Comparison of ENCODE assay signal across 18 cellular contexts in genomic region chr2:61585383-61585782, GRCh38. TPM values are rescaled to one million over a fixed set of nuclear protein-coding genes. Genes with fewer than 3 reads are reported as not detected.
DNase-seq lines count a peak whose midpoint lies in the region; ATAC-seq and TF ChIP-seq lines count a peak whose summit lies in the region.
"Had no signal": no experiment of that assay in that cellular context is flagged by ENCODE, and none has a peak within 500 bp of the region (broad histone marks: within the 10 kb centered on the region; RNA-seq: fewer than 3 reads in every experiment).

No MANE protein-coding gene starts in this region.

- H3K79me2 ChIP-seq in H9 (ENCODE audit: insufficient read depth, low read length), result no peaks in the 10 kb centered on the region

- H3K27ac Mint-ChIP-seq in H9, result peak overlapping the region; percentile 46 to 88 (median 84); a peak in 5 of 7 replicates
- H3K27ac Mint-ChIP-seq: immature natural killer cell; T-helper 1 cell treated with Interleukin-12 subunit alpha and Interleukin-12 subunit beta and Interleukin-4 antibody, amounts not matched to agents 30 μg/mL and 1 μg/mL, for 36 hours had no signal

- no peak overlapping the region for H2BK12ac ChIP-seq in H9 (ENCODE audit: insufficient read length, low read depth, low read length)
- no peak overlapping the region for H2BK12ac ChIP-seq in neuronal stem cell (ENCODE audit: low read length)

- DNase-seq in GM10266 (ENCODE audit: extremely low spot score), result peak; percentile 48
- DNase-seq in H9, result no peak
- DNase-seq in dermis blood vessel endothelial cell, result peak; percentile 84
- peak; percentile 27 for DNase-seq in neuronal stem cell (ENCODE audit: low spot score)
- no peak for DNase-seq in C1 segment of cervical spinal cord (lab: John Stamatoyannopoulos, UW)
- DNase-seq in DMS114 treated with DMSO at 0.1 percent for 48 hours (lab: John Stamatoyannopoulos, UW; ENCODE audit: unreplicated experiment), result no peak
- DNase-seq: activated CD8-positive, alpha-beta memory T cell treated with anti-CD3 and anti-CD28 coated beads, Interleukin-2, amount 50 U/mL, for 48 hours; activated gamma-delta T cell; COR-L47; effector memory CD4-positive, alpha-beta T cell; immature natural killer cell; NCI-H1105 treated with DMSO at 0.1 percent for 48 hours; NCI-H526 treated with DMSO at 0.1 percent for 48 hours; right lobe of liver; stimulated activated naive CD4-positive, alpha-beta T cell treated with Interleukin-2 at 50 U/mL for 16 hours; thyroid gland had no signal

- no peaks in the 10 kb centered on the region for H4K20me1 ChIP-seq in H9 (ENCODE audit: control insufficient read depth, insufficient read depth, insufficient read length)

- H3K9me3 Mint-ChIP-seq in H9, result no peaks in the 10 kb centered on the region
- H3K9me3 Mint-ChIP-seq: immature natural killer cell; T-helper 1 cell treated with Interleukin-12 subunit alpha and Interleukin-12 subunit beta and Interleukin-4 antibody, amounts not matched to agents 30 μg/mL and 1 μg/mL, for 36 hours had no signal

- no peak overlapping the region for H3K27ac ChIP-seq in H9 (ENCODE audit: insufficient read length, low read depth, low read length)
- no peak overlapping the region for H3K27ac ChIP-seq in neuronal stem cell (replicated peaks; ENCODE audit: low read length)
- H3K27ac ChIP-seq: right lobe of liver, thyroid gland had no signal

- H3K79me1 ChIP-seq in H9 (ENCODE audit: insufficient read depth, low read depth, low read length, poor library complexity, severe bottlenecking) (no peaks in the 10 kb centered on the region), neuronal stem cell (ENCODE audit: low read depth, low read length) (no peaks in the 10 kb centered on the region)

- H3K4me3 Mint-ChIP-seq in H9, result no peak overlapping the region
- H3K4me3 Mint-ChIP-seq: immature natural killer cell; T-helper 1 cell treated with Interleukin-12 subunit alpha and Interleukin-12 subunit beta and Interleukin-4 antibody, amounts not matched to agents 30 μg/mL and 1 μg/mL, for 36 hours had no signal

- no peak overlapping the region for H4K8ac ChIP-seq in H9 (replicated peaks; ENCODE audit: insufficient read length, low read depth, low read length)
- no peak overlapping the region for H4K8ac ChIP-seq in neuronal stem cell (ENCODE audit: low read depth, low read length)

- no peaks in the 10 kb centered on the region for H3K23me2 ChIP-seq in H9 (ENCODE audit: insufficient read length, low read depth, low read length, poor library complexity, severe bottlenecking)

- no peak overlapping the region for H3K56ac ChIP-seq in H9 (ENCODE audit: insufficient read length, low read depth, low read length)

- H2BK5ac ChIP-seq in H9 (ENCODE audit: insufficient read length, low read length) (no peak overlapping the region), neuronal stem cell (ENCODE audit: low read length) (no peak overlapping the region)

- no peak overlapping the region for H3K4me3 ChIP-seq in neuronal stem cell (ENCODE audit: low read length in 2 of 2)
- H3K4me3 ChIP-seq: right lobe of liver, thyroid gland had no signal

- no peaks in the 10 kb centered on the region for H3K27me3 Mint-ChIP-seq in H9 (ENCODE audit: low read depth)

- no peak overlapping the region for H3K14ac ChIP-seq in H9 (ENCODE audit: insufficient read depth, low read length)
- no peak overlapping the region for H3K14ac ChIP-seq in neuronal stem cell (ENCODE audit: low read length)

- no peak overlapping the region for H2AFZ ChIP-seq in H9 (ENCODE audit: low read length)
- H2AFZ ChIP-seq in neuronal stem cell (ENCODE audit: low read length), result peak overlapping the region; percentile 87

- no peak overlapping the region for H3K4me2 ChIP-seq in H9 (ENCODE audit: insufficient read depth, insufficient read length, low read length)
- H3K4me2 ChIP-seq in neuronal stem cell (ENCODE audit: insufficient read depth, low read length, poor library complexity, severe bottlenecking), result no peak overlapping the region

- TF ChIP-seq CTCF in GM10266 (IDR thresholded peaks at IDR 0.05; ENCODE audit: control insufficient read depth, insufficient read depth, low read depth, missing control alignments), result no peak
- TF ChIP-seq CTCF in H9 (conservative IDR thresholded peaks at IDR 0.05), result no peak

- H3T11ph ChIP-seq in H9 (ENCODE audit: low read length), result no peak overlapping the region

- H3K4me1 Mint-ChIP-seq in H9, result peaks cover 18 to 24% of the 10 kb centered on the region in 2 experiments
- H3K4me1 Mint-ChIP-seq: immature natural killer cell had no signal

- H3K4me1 ChIP-seq in H9 (ENCODE audit: insufficient read depth, low read length), result peaks cover 2% of the 10 kb centered on the region; the same call in 1 of the 2 replicates
- H3K4me1 ChIP-seq in neuronal stem cell (ENCODE audit: control insufficient read depth in 2 of 2, insufficient read depth in 1 of 2, low read depth in 1 of 2, low read length in 2 of 2), result peaks cover 2 to 3% of the 10 kb centered on the region in 2 donors
- H3K4me1 ChIP-seq: right lobe of liver had no signal

- no CpG with 5 or more reads among the region's 3 CpGs for WGBS in H9 (ENCODE audit: extremely low coverage, insufficient read length, low lambda C conversion rate)
- no CpG with 5 or more reads among the region's 3 CpGs for whole genome bisulfite sequencing in neuronal stem cell (ENCODE audit: extremely low coverage in 2 of 2, insufficient read length in 2 of 2, insufficient replicate concordance in 1 of 2), 2 donors

- H2AK5ac ChIP-seq in H9 (ENCODE audit: insufficient read length, low read length) (no peak overlapping the region), neuronal stem cell (ENCODE audit: low read depth, low read length) (no peak overlapping the region)

- H3K23ac ChIP-seq in H9 (ENCODE audit: insufficient read length, low read depth, low read length) (no peak overlapping the region), neuronal stem cell (ENCODE audit: low read depth, low read length, poor library complexity) (no peak overlapping the region)

- H3K36me3 Mint-ChIP-seq in H9 (ENCODE audit: insufficient read depth in 1 of 3, low read depth in 3 of 3), result no peaks in the 10 kb centered on the region; a peak in 1 of 7 replicates
- H3K36me3 Mint-ChIP-seq: immature natural killer cell had no signal

- no peak overlapping the region for H3K4ac ChIP-seq in H9 (ENCODE audit: low read depth, low read length)
- no peak overlapping the region for H3K4ac ChIP-seq in neuronal stem cell (ENCODE audit: low read length)

- H3K36me3 ChIP-seq in neuronal stem cell (replicated peaks in 1 of 2; ENCODE audit: control insufficient read depth in 2 of 2, insufficient read depth in 2 of 2, low read length in 2 of 2), result no peaks in the 10 kb centered on the region
- H3K36me3 ChIP-seq: right lobe of liver, thyroid gland had no signal

- H2BK20ac ChIP-seq in H9 (ENCODE audit: low read depth, low read length, poor library complexity, severe bottlenecking), result no peak overlapping the region

- no peak overlapping the region for H4K91ac ChIP-seq in H9 (ENCODE audit: insufficient read length, low read depth, low read length)
- no peak overlapping the region for H4K91ac ChIP-seq in neuronal stem cell (ENCODE audit: low read depth, low read length, poor library complexity)

- no peak overlapping the region for H3K18ac ChIP-seq in H9 (ENCODE audit: insufficient read length, low read depth, low read length)
- H3K18ac ChIP-seq in neuronal stem cell (ENCODE audit: low read length), result no peak overlapping the region

- no peak overlapping the region for H2BK15ac ChIP-seq in H9 (ENCODE audit: low read depth, low read length)
- H2BK15ac ChIP-seq in neuronal stem cell (ENCODE audit: low read length), result no peak overlapping the region

- H3K9me3 ChIP-seq in H9 (ENCODE audit: control insufficient read depth, low read depth, low read length) (no peaks in the 10 kb centered on the region), neuronal stem cell (replicated peaks in 1 of 2; ENCODE audit: control insufficient read depth in 2 of 2, insufficient read depth in 1 of 2, low read depth in 1 of 2, low read length in 2 of 2) (no peaks in the 10 kb centered on the region)
- H3K9me3 ChIP-seq: right lobe of liver, thyroid gland had no signal

- H3K27me3 ChIP-seq in H9 (ENCODE audit: insufficient read depth, low read length) (no peaks in the 10 kb centered on the region), neuronal stem cell (ENCODE audit: control insufficient read depth in 3 of 3, insufficient read depth in 3 of 3, low read depth in 1 of 3, low read length in 3 of 3) (no peaks in the 10 kb centered on the region)
- H3K27me3 ChIP-seq: right lobe of liver, thyroid gland had no signal

- H2BK120ac ChIP-seq in H9 (ENCODE audit: low read depth, low read length, poor library complexity, severe bottlenecking) (no peak overlapping the region), neuronal stem cell (ENCODE audit: low read depth, low read length) (no peak overlapping the region)

- no peak overlapping the region for H4K5ac ChIP-seq in H9 (ENCODE audit: insufficient read length, low read depth, low read length)

- H3K9ac ChIP-seq in H9 (ENCODE audit: extremely low read depth, insufficient read length, low read length) (no peak overlapping the region), neuronal stem cell (ENCODE audit: low read depth, low read length, poor library complexity) (no peak overlapping the region)

- no peak for ATAC-seq in GM21825 (IDR thresholded peaks at IDR 0.05; ENCODE audit: unreplicated experiment)

RNA-seq across cellular contexts. Expression of gene XPO1, which starts 47.2 kb away (rescaled TPM):
- 318 and 320 TPM in 2 replicates for total RNA-seq in H9 (2021)
- total RNA-seq in dermis blood vessel endothelial cell, result 186 and 254 TPM in 2 replicates
- 114 TPM for polyA plus RNA-seq in neuronal stem cell (2013, experiment 1 of 2)
- 118 TPM for polyA plus RNA-seq in neuronal stem cell (2013, experiment 2 of 2)

Comparison
In these comparisons a context has a peak if more than half of its experiments do, and no peak if none do; other contexts are left out.
1. DNase-seq: peak in GM10266 (single experiment), dermis blood vessel endothelial cell (single experiment) and neuronal stem cell (single experiment); none in H9 (single experiment), C1 segment of cervical spinal cord (0 of 14) and DMS114 treated with DMSO at 0.1 percent for 48 hours (single experiment).